In genomic region chr7:56053379-56053778, GRCh38 we compare ENCODE assay signal across 10 cellular contexts. TPM values are rescaled to one million over a fixed set of nuclear protein-coding genes. Genes with fewer than 3 reads are reported as not detected.
DNase-seq lines count a peak whose midpoint lies in the region; ATAC-seq and TF ChIP-seq lines count a peak whose summit lies in the region.
"Had no signal": no experiment of that assay in that cellular context is flagged by ENCODE, and none has a peak within 500 bp of the region (broad histone marks: within the 10 kb centered on the region; RNA-seq: fewer than 3 reads in every experiment).

No MANE protein-coding gene starts in this region.

- no peaks in the 10 kb centered on the region for H3K27me3 ChIP-seq in BE2C

- peak overlapping the region; percentile 63 for H3K27ac Mint-ChIP-seq in activated T-helper 2 cell treated with anti-CD3 and anti-CD28 coated beads, Interferon-gamma antibody, Interleukin-2, Interleukin-4, amounts not matched to agents 10 μg/mL and 5 μg/mL and 100 μg/mL, durations not matched to agents 14 hours and 24 hours and 36 hours
- peak overlapping the region; percentile 96 for H3K27ac Mint-ChIP-seq in mesothelial cell of epicardium
- peak overlapping the region in 2 of 7 donors; percentile 23 to 79 for H3K27ac Mint-ChIP-seq in CD14-positive monocyte

- ATAC-seq in GM18909 (IDR thresholded peaks at IDR 0.05; ENCODE audit: poor library complexity, unreplicated experiment) = no peak
- ATAC-seq: right cardiac atrium had no signal

- no peaks in the 10 kb centered on the region for H3K27me3 Mint-ChIP-seq in activated T-helper 2 cell treated with anti-CD3 and anti-CD28 coated beads, Interferon-gamma antibody, Interleukin-2, Interleukin-4, amounts not matched to agents 10 μg/mL and 5 μg/mL and 100 μg/mL, durations not matched to agents 14 hours and 24 hours and 36 hours (ENCODE audit: low read depth)
- H3K27me3 Mint-ChIP-seq in mesothelial cell of epicardium (ENCODE audit: low read depth) (no peaks in the 10 kb centered on the region), CD14-positive monocyte (ENCODE audit: low read depth in 3 of 3) (no peaks in the 10 kb centered on the region)

- H3K9me3 Mint-ChIP-seq in activated T-helper 2 cell treated with anti-CD3 and anti-CD28 coated beads, Interferon-gamma antibody, Interleukin-2, Interleukin-4, amounts not matched to agents 10 μg/mL and 5 μg/mL and 100 μg/mL, durations not matched to agents 14 hours and 24 hours and 36 hours = no peaks in the 10 kb centered on the region
- H3K9me3 Mint-ChIP-seq in mesothelial cell of epicardium (no peaks in the 10 kb centered on the region), CD14-positive monocyte (no peaks in the 10 kb centered on the region)

- peaks cover 60% of the 10 kb centered on the region for H3K36me3 ChIP-seq in BE2C

- intact Hi-C loops in activated T-helper 2 cell treated with anti-CD3 and anti-CD28 coated beads, Interferon-gamma antibody, Interleukin-2, Interleukin-4, amounts not matched to agents 10 μg/mL and 5 μg/mL and 100 μg/mL, durations not matched to agents 14 hours and 24 hours and 36 hours (cut with micrococcal nuclease) = loop anchor here (5.0 kb wide), 1 partner anchor 481 kb away; the partner anchor contains the start of gene VOPP1
- intact Hi-C loops in CD14-positive monocyte (cut with micrococcal nuclease) = loop anchor here in 1 of 2 donors (5.0 kb wide), 1 partner anchor 686 kb away; the partner anchor contains the start of gene LANCL2

- H3K36me3 Mint-ChIP-seq in activated T-helper 2 cell treated with anti-CD3 and anti-CD28 coated beads, Interferon-gamma antibody, Interleukin-2, Interleukin-4, amounts not matched to agents 10 μg/mL and 5 μg/mL and 100 μg/mL, durations not matched to agents 14 hours and 24 hours and 36 hours (ENCODE audit: low read depth) = peaks cover 67% of the 10 kb centered on the region
- peaks cover 17% of the 10 kb centered on the region for H3K36me3 Mint-ChIP-seq in mesothelial cell of epicardium
- H3K36me3 Mint-ChIP-seq in CD14-positive monocyte = peaks cover 46 to 57% of the 10 kb centered on the region in 2 donors

- TF ChIP-seq CTCF in BE2C (IDR thresholded peaks at IDR 0.05; ENCODE audit: low read depth, low read length) (no peak), HFF-Myc (IDR thresholded peaks at IDR 0.05; ENCODE audit: low read depth, low read length, missing control alignments) (no peak), mesothelial cell of epicardium (IDR thresholded peaks at IDR 0.05; ENCODE audit: unreplicated experiment) (no peak), GM20000 (IDR thresholded peaks at IDR 0.05; ENCODE audit: extremely low read depth, missing control alignments) (no peak), CD14-positive monocyte (IDR thresholded peaks at IDR 0.05) (no peak)

- no peak for DNase-seq in BE2C
- DNase-seq in HFF-Myc (ENCODE audit: extremely low read depth, low read depth) = no peak
- no peak for DNase-seq in activated T-helper 2 cell treated with anti-CD3 and anti-CD28 coated beads, Interferon-gamma antibody, Interleukin-2, Interleukin-4, amounts not matched to agents 10 μg/mL and 5 μg/mL and 100 μg/mL, durations not matched to agents 14 hours and 24 hours and 36 hours (ENCODE audit: low spot score)
- no peak for DNase-seq in mesothelial cell of epicardium (ENCODE audit: low spot score in 2 of 2, unreplicated experiment in 2 of 2)
- no peak for DNase-seq in GM20000 (ENCODE audit: low spot score)
- no peak for DNase-seq in NK-92 (lab: John Stamatoyannopoulos, UW; ENCODE audit: unreplicated experiment)
- DNase-seq in CD14-positive monocyte (ENCODE audit: low spot score) = no peak
- DNase-seq: NCI-H226, right cardiac atrium had no signal

- peak overlapping the region; percentile 82 for H3K4me3 ChIP-seq in BE2C (ENCODE audit: low read depth, low read length)
- peak overlapping the region; percentile 96 for H3K4me3 ChIP-seq in HFF-Myc (replicated peaks; ENCODE audit: low read depth, low read length)

- H3K4me1 ChIP-seq in BE2C = no peaks in the 10 kb centered on the region

- peak overlapping the region; percentile 95 for H3K4me3 Mint-ChIP-seq in activated T-helper 2 cell treated with anti-CD3 and anti-CD28 coated beads, Interferon-gamma antibody, Interleukin-2, Interleukin-4, amounts not matched to agents 10 μg/mL and 5 μg/mL and 100 μg/mL, durations not matched to agents 14 hours and 24 hours and 36 hours (ENCODE audit: low read depth)
- H3K4me3 Mint-ChIP-seq in mesothelial cell of epicardium (peak overlapping the region; percentile 66), CD14-positive monocyte (no peak overlapping the region)

- H3K9me3 ChIP-seq in BE2C = no peaks in the 10 kb centered on the region

- H3K4me1 Mint-ChIP-seq in activated T-helper 2 cell treated with anti-CD3 and anti-CD28 coated beads, Interferon-gamma antibody, Interleukin-2, Interleukin-4, amounts not matched to agents 10 μg/mL and 5 μg/mL and 100 μg/mL, durations not matched to agents 14 hours and 24 hours and 36 hours (ENCODE audit: low read depth) = peaks cover 33% of the 10 kb centered on the region
- peaks cover 34% of the 10 kb centered on the region for H3K4me1 Mint-ChIP-seq in mesothelial cell of epicardium
- peaks cover 25% of the 10 kb centered on the region for H3K4me1 Mint-ChIP-seq in CD14-positive monocyte

RNA-seq across cellular contexts. Expression of gene CCT6A, which starts 1.8 kb away (rescaled TPM):
- polyA plus RNA-seq in BE2C (2012; ENCODE audit: insufficient read depth, insufficient read length, low read depth) = 311 TPM
- total RNA-seq in activated T-helper 2 cell treated with anti-CD3 and anti-CD28 coated beads, Interferon-gamma antibody, Interleukin-2, Interleukin-4, amounts not matched to agents 10 μg/mL and 5 μg/mL and 100 μg/mL, durations not matched to agents 14 hours and 24 hours and 36 hours = 259 and 263 TPM in 2 replicates
- 124 to 130 TPM (median 127 TPM) in 3 replicates for total RNA-seq in mesothelial cell of epicardium
- polyA plus RNA-seq in CD14-positive monocyte = 10 to 100 TPM; 63.3 to 81.4 TPM

RNA-seq across cellular contexts. Expression of gene PSPH, which starts 2.1 kb away (rescaled TPM):
- 24.8 TPM for polyA plus RNA-seq in BE2C (2012; ENCODE audit: insufficient read depth, insufficient read length, low read depth)
- 18.4 and 20.8 TPM in 2 replicates for total RNA-seq in activated T-helper 2 cell treated with anti-CD3 and anti-CD28 coated beads, Interferon-gamma antibody, Interleukin-2, Interleukin-4, amounts not matched to agents 10 μg/mL and 5 μg/mL and 100 μg/mL, durations not matched to agents 14 hours and 24 hours and 36 hours
- 16.9 to 19.9 TPM (median 19.5 TPM) in 3 replicates for total RNA-seq in mesothelial cell of epicardium
- polyA plus RNA-seq in CD14-positive monocyte = 1 to 10 TPM; 5.3 to 6.7 TPM

RNA-seq across cellular contexts. Expression of gene SUMF2, which starts 10.7 kb away (rescaled TPM):
- polyA plus RNA-seq in BE2C (2012; ENCODE audit: insufficient read depth, insufficient read length, low read depth) = 72.3 TPM
- total RNA-seq in activated T-helper 2 cell treated with anti-CD3 and anti-CD28 coated beads, Interferon-gamma antibody, Interleukin-2, Interleukin-4, amounts not matched to agents 10 μg/mL and 5 μg/mL and 100 μg/mL, durations not matched to agents 14 hours and 24 hours and 36 hours = 153 and 158 TPM in 2 replicates
- 153 to 156 TPM (median 156 TPM) in 3 replicates for total RNA-seq in mesothelial cell of epicardium
- polyA plus RNA-seq in CD14-positive monocyte = 10 to 100 TPM; 75.0 to 88.2 TPM

RNA-seq across cellular contexts. Expression of gene PHKG1, which starts 39.4 kb away (rescaled TPM):
- polyA plus RNA-seq in BE2C (2012; ENCODE audit: insufficient read depth, insufficient read length, low read depth) = 1.9 TPM
- total RNA-seq in activated T-helper 2 cell treated with anti-CD3 and anti-CD28 coated beads, Interferon-gamma antibody, Interleukin-2, Interleukin-4, amounts not matched to agents 10 μg/mL and 5 μg/mL and 100 μg/mL, durations not matched to agents 14 hours and 24 hours and 36 hours = 2.5 and 3.6 TPM in 2 replicates
- total RNA-seq in mesothelial cell of epicardium = 1.7 to 2.6 TPM (median 2.6 TPM) in 3 replicates
- polyA plus RNA-seq in CD14-positive monocyte = not detected

RNA-seq across cellular contexts. Expression of gene CHCHD2, which starts 52.9 kb away (rescaled TPM):
- polyA plus RNA-seq in BE2C (2012; ENCODE audit: insufficient read depth, insufficient read length, low read depth) = 974 TPM
- total RNA-seq in activated T-helper 2 cell treated with anti-CD3 and anti-CD28 coated beads, Interferon-gamma antibody, Interleukin-2, Interleukin-4, amounts not matched to agents 10 μg/mL and 5 μg/mL and 100 μg/mL, durations not matched to agents 14 hours and 24 hours and 36 hours = 660 TPM in 2 replicates
- 195 to 215 TPM (median 214 TPM) in 3 replicates for total RNA-seq in mesothelial cell of epicardium
- polyA plus RNA-seq in CD14-positive monocyte = 100 to 1,000 TPM; 412 to 500 TPM

Comparison
In these comparisons a context has a peak if more than half of its experiments do, and no peak if none do; other contexts are left out.
1. H3K4me3 Mint-ChIP-seq: peak in activated T-helper 2 cell treated with anti-CD3 and anti-CD28 coated beads, Interferon-gamma antibody, Interleukin-2, Interleukin-4, amounts not matched to agents 10 μg/mL and 5 μg/mL and 100 μg/mL, durations not matched to agents 14 hours and 24 hours and 36 hours (single experiment) and mesothelial cell of epicardium (single experiment); none in CD14-positive monocyte (0 of 2).